10 cellular contexts compared by ENCODE assay signal in the genomic region with DNA sequence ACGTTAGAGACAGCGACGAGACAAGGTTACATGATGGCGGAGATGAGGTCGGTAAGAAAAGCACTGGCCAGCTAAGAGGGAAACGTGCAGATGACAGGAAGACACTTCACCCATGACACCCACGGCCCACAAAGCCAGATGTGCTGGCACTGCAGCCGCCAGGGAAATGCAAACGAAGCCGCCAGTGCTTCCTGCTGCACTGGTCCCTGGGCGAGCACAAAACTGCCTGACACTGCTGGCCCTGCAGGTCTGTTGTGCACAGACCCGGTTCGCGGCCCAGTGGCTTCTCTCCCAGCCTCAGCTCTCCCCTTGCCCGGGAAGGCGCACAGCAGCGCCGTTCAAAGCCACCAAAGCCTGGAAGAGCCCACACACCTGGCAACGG. TPM values are rescaled to one million over a fixed set of nuclear protein-coding genes. Genes with fewer than 3 reads are reported as not detected.
DNase-seq lines count a peak whose midpoint lies in the region; ATAC-seq and TF ChIP-seq lines count a peak whose summit lies in the region.
"Had no signal": no experiment of that assay in that cellular context is flagged by ENCODE, and none has a peak within 500 bp of the region (broad histone marks: within the 10 kb centered on the region; RNA-seq: fewer than 3 reads in every experiment).

No MANE protein-coding gene starts in this region.

- no CpG with 5 or more reads among the region's 19 CpGs for WGBS in mesendoderm (ENCODE audit: extremely low coverage, insufficient coverage, low lambda C conversion rate)
- 85% methylated on average over 19 of the region's 19 CpGs for WGBS in prostate gland

- peak; percentile 47 for DNase-seq in T follicular helper cell (ENCODE audit: low read depth)
- DNase-seq in mesendoderm: no peak
- no peak for DNase-seq in HPDE6-E6E7 (ENCODE audit: extremely low spot score)
- no peak for DNase-seq in prostate gland (ENCODE audit: low spot score)

- no peak overlapping the region for H2BK5ac ChIP-seq in mesendoderm (ENCODE audit: low read length)

- peaks cover 37% of the 10 kb centered on the region for H3K36me3 ChIP-seq in BLaER1
- H3K36me3 ChIP-seq in mesendoderm (ENCODE audit: control insufficient read depth, insufficient read depth, low read length): no peaks in the 10 kb centered on the region
- peaks cover 0 to 6% of the 10 kb centered on the region in 2 donors for H3K36me3 ChIP-seq in prostate gland

- no peak overlapping the region for H2BK120ac ChIP-seq in mesendoderm (ENCODE audit: low read depth, low read length)

- no peaks in the 10 kb centered on the region for H3K27me3 ChIP-seq in BLaER1
- H3K27me3 ChIP-seq in mesendoderm (ENCODE audit: insufficient read depth, low read length, poor library complexity): no peaks in the 10 kb centered on the region
- H3K27me3 ChIP-seq in prostate gland (replicated peaks; ENCODE audit: insufficient read depth): no peaks in the 10 kb centered on the region
- H3K27me3 ChIP-seq: heart left ventricle had no signal

- peaks cover 14% of the 10 kb centered on the region for H3K79me1 ChIP-seq in mesendoderm (ENCODE audit: low read length)

- no peak overlapping the region for H2AK5ac ChIP-seq in mesendoderm (ENCODE audit: low read length)

- peak overlapping the region; percentile 79 for H3K9ac ChIP-seq in BLaER1
- no peak overlapping the region for H3K9ac ChIP-seq in mesendoderm (ENCODE audit: low read length)

- no peak overlapping the region for H2BK15ac ChIP-seq in mesendoderm (replicated peaks; ENCODE audit: low read depth)

- intact Hi-C loops in prostate gland (cut with DNase I): no loop called here

- H3K18ac ChIP-seq in mesendoderm (ENCODE audit: low read length): no peak overlapping the region

- H3K4ac ChIP-seq in mesendoderm (ENCODE audit: low read depth, low read length): no peak overlapping the region

- no peak for TF ChIP-seq CTCF in prostate gland (IDR thresholded peaks at IDR 0.05)

- H3K4me2 ChIP-seq in BLaER1: peak overlapping the region; percentile 94
- H3K4me2 ChIP-seq in mesendoderm (ENCODE audit: low read length): no peak overlapping the region

- H3K79me2 ChIP-seq in mesendoderm (ENCODE audit: control insufficient read depth, insufficient read depth, low read length): peaks cover 3% of the 10 kb centered on the region

- no peak for TF ChIP-seq POLR2A in prostate gland (IDR thresholded peaks at IDR 0.05)

- H3K27ac ChIP-seq in BLaER1 (peak overlapping the region; percentile 90), mesendoderm (ENCODE audit: low read depth, low read length) (no peak overlapping the region), prostate gland (no peak overlapping the region)

- peaks cover 100% of the 10 kb centered on the region for H3K4me1 ChIP-seq in BLaER1
- H3K4me1 ChIP-seq in mesendoderm (ENCODE audit: control insufficient read depth, low read depth, low read length): no peaks in the 10 kb centered on the region
- no peaks in the 10 kb centered on the region for H3K4me1 ChIP-seq in prostate gland (replicated peaks)
- H3K4me1 ChIP-seq: heart left ventricle had no signal

- no peaks in the 10 kb centered on the region for H3K9me3 ChIP-seq in BLaER1
- no peaks in the 10 kb centered on the region for H3K9me3 ChIP-seq in prostate gland
- H3K9me3 ChIP-seq: heart left ventricle had no signal

- peak; percentile 57 for ATAC-seq in GM18907 (IDR thresholded peaks at IDR 0.05; ENCODE audit: unreplicated experiment)
- peak; percentile 33 for ATAC-seq in HG02852 (IDR thresholded peaks at IDR 0.05; ENCODE audit: unreplicated experiment)
- no peak for ATAC-seq in GM19455 (IDR thresholded peaks at IDR 0.05; ENCODE audit: unreplicated experiment)

- H4K5ac ChIP-seq in mesendoderm (ENCODE audit: low read length): no peak overlapping the region

- H3K4me3 ChIP-seq in BLaER1 (peak overlapping the region; percentile 65), mesendoderm (ENCODE audit: low read length) (no peak overlapping the region), prostate gland (no peak overlapping the region)
- H3K4me3 ChIP-seq: heart left ventricle had no signal

- no peak overlapping the region for H3K56ac ChIP-seq in mesendoderm (ENCODE audit: low read length)

- no peak overlapping the region for H3K23ac ChIP-seq in mesendoderm (ENCODE audit: low read length)

- peaks cover 71% of the 10 kb centered on the region for H4K20me1 ChIP-seq in BLaER1

- no peak overlapping the region for H4K8ac ChIP-seq in mesendoderm (ENCODE audit: low read depth, low read length)

RNA-seq across cellular contexts. Expression of a gene that starts 20.3 kb away (rescaled TPM):
- 11.2 TPM for polyA plus RNA-seq in mesendoderm (2013, experiment 1 of 2)
- 11.3 TPM for polyA plus RNA-seq in mesendoderm (2013, experiment 2 of 2)
- 10 to 100 TPM in 1 of 2 donors, 1 to 10 TPM in 1; 4.3 to 12.2 TPM for total RNA-seq in prostate gland

RNA-seq across cellular contexts. Expression of a gene that starts 20.4 kb away (rescaled TPM):
- 0.01 TPM for polyA plus RNA-seq in mesendoderm (2013, experiment 1 of 2)
- not detected for polyA plus RNA-seq in mesendoderm (2013, experiment 2 of 2)
- total RNA-seq in prostate gland: 1 to 10 TPM in 1 of 2 donors, not detected in 1; 1.3 TPM
- total RNA-seq: heart left ventricle, omental fat pad had no signal
- polyA plus RNA-seq: heart left ventricle had no signal
